ENCODE assay signal across 8 cellular contexts in genomic region chr16:48608452-48608851, GRCh38. TPM values are rescaled to one million over a fixed set of nuclear protein-coding genes. Genes with fewer than 3 reads are reported as not detected.
DNase-seq lines count a peak whose midpoint lies in the region; ATAC-seq and TF ChIP-seq lines count a peak whose summit lies in the region.

No MANE protein-coding gene starts in this region.

- H3F3A ChIP-seq in GM23338 (replicated peaks; ENCODE audit: low read depth) (no peaks in the 10 kb centered on the region; the same call in 1 of the 2 replicates), PC-9 (ENCODE audit: insufficient read depth, low read depth) (peaks cover 30% of the 10 kb centered on the region)

- H3K79me2 ChIP-seq in GM23338 (replicated peaks; ENCODE audit: insufficient read depth) (peaks cover 60% of the 10 kb centered on the region), PC-9 (ENCODE audit: low read depth) (peaks cover 63% of the 10 kb centered on the region)

- TF ChIP-seq CTCF in GM06990 (IDR thresholded peaks at IDR 0.05; ENCODE audit: insufficient read depth, low read length, poor library complexity, severe bottlenecking) (no peak), GM23338 (conservative IDR thresholded peaks at IDR 0.05; ENCODE audit: low read depth in 2 of 2) (no peak), PC-9 (conservative IDR thresholded peaks at IDR 0.05) (no peak), esophagus muscularis mucosa (IDR thresholded peaks at IDR 0.05) (no peak)

- H3K9me3 ChIP-seq in PC-9 (ENCODE audit: insufficient read depth, low read depth), result no peaks in the 10 kb centered on the region
- no peaks in the 10 kb centered on the region for H3K9me3 ChIP-seq in esophagus muscularis mucosa
- no peaks in the 10 kb centered on the region for H3K9me3 ChIP-seq in skeletal muscle tissue (ENCODE audit: control insufficient read depth in 3 of 3, low read length in 3 of 3)

- H2AFZ ChIP-seq in GM23338 (no peak overlapping the region), PC-9 (no peak overlapping the region)

- H3K27me3 Mint-ChIP-seq in GM23338 (ENCODE audit: insufficient read depth, low read depth, poor library complexity), result peaks cover 7% of the 10 kb centered on the region

- peak overlapping the region; percentile 77; the same call in 1 of the 2 replicates for H3K27ac Mint-ChIP-seq in GM23338

- no peaks in the 10 kb centered on the region; the same call in 1 of the 2 replicates for H3K36me3 ChIP-seq in GM06990 (ENCODE audit: control insufficient read depth, insufficient read depth, low read length)
- H3K36me3 ChIP-seq in GM23338 (ENCODE audit: insufficient read depth), result no peaks in the 10 kb centered on the region
- no peaks in the 10 kb centered on the region for H3K36me3 ChIP-seq in PC-9 (ENCODE audit: low read depth)
- no peaks in the 10 kb centered on the region for H3K36me3 ChIP-seq in esophagus muscularis mucosa
- H3K36me3 ChIP-seq in skeletal muscle tissue (ENCODE audit: control insufficient read depth in 3 of 3, insufficient read depth in 3 of 3, low read length in 3 of 3), result no peaks in the 10 kb centered on the region

- peaks cover 3% of the 10 kb centered on the region; the same call in 2 of the 3 replicates for H3K9me3 Mint-ChIP-seq in GM23338

- peaks cover 38% of the 10 kb centered on the region for H3K4me1 Mint-ChIP-seq in GM23338

- no TSS peak for BruUV-seq in PC-9 (replicated peaks; lab: Mats Ljungman, UMichigan)

- peaks cover 52% of the 10 kb centered on the region for H3K4me1 ChIP-seq in GM23338 (ENCODE audit: insufficient read depth)
- peaks cover 42% of the 10 kb centered on the region for H3K4me1 ChIP-seq in PC-9 (replicated peaks; ENCODE audit: insufficient read depth)
- H3K4me1 ChIP-seq in esophagus muscularis mucosa, result peaks cover 63 to 78% (median 68%) of the 10 kb centered on the region in 4 donors
- H3K4me1 ChIP-seq in skeletal muscle tissue (ENCODE audit: control insufficient read depth in 3 of 3, insufficient read depth in 3 of 3, low read length in 3 of 3), result peaks cover 41 to 59% (median 55%) of the 10 kb centered on the region in 3 donors

- H3K27me3 ChIP-seq in GM06990 (replicated peaks; ENCODE audit: control insufficient read depth, insufficient read depth, low read length) (no peaks in the 10 kb centered on the region), GM23338 (ENCODE audit: insufficient read depth) (no peaks in the 10 kb centered on the region), PC-9 (ENCODE audit: insufficient read depth, low read depth) (no peaks in the 10 kb centered on the region), esophagus muscularis mucosa (no peaks in the 10 kb centered on the region), skeletal muscle tissue (ENCODE audit: control insufficient read depth in 3 of 3, insufficient read depth in 3 of 3, low read length in 3 of 3) (no peaks in the 10 kb centered on the region)

- TF ChIP-seq POLR2A in esophagus muscularis mucosa (IDR thresholded peaks at IDR 0.05; ENCODE audit: low read depth), result no peak

- H3K9me2 ChIP-seq in GM23338 (ENCODE audit: insufficient read depth) (no peaks in the 10 kb centered on the region), PC-9 (ENCODE audit: insufficient read depth) (0 out of 2 replicates have a peak, but pooled peaks cover 3% of the 10 kb centered on the region)

- intact Hi-C loops in PC-9 (cut with micrococcal nuclease; ENCODE audit: unreplicated experiment), result loop anchor here (5.0 kb wide), 1 partner anchor 241 kb away; no protein-coding TSS in a partner anchor
- intact Hi-C loops in esophagus muscularis mucosa (cut with DNase I), result loop anchor here (10.0 kb wide), 1 partner anchor 54 kb away; no protein-coding TSS in a partner anchor

- H3K9ac ChIP-seq in skeletal muscle tissue (ENCODE audit: low read depth in 1 of 3, low read length in 3 of 3), result no peak overlapping the region

- peak overlapping the region; percentile 89 for H3K4me2 ChIP-seq in GM23338
- H3K4me2 ChIP-seq in PC-9, result peak overlapping the region; percentile 88

- CTCF ChIA-PET in PC-9 (lab: Charles Lee), result no interaction called here

- peaks cover 54% of the 10 kb centered on the region for H4K20me1 ChIP-seq in GM23338 (replicated peaks; ENCODE audit: insufficient read depth)
- peaks cover 36% of the 10 kb centered on the region for H4K20me1 ChIP-seq in PC-9 (ENCODE audit: insufficient read depth)

- H3K4me3 ChIP-seq in GM06990 (replicated peaks; ENCODE audit: low read depth, low read length) (peak overlapping the region; percentile 98), GM23338 (peak overlapping the region; percentile 90), PC-9 (peak overlapping the region; percentile 74), esophagus muscularis mucosa (peak overlapping the region; percentile 78 to 98 (median 90)), skeletal muscle tissue (ENCODE audit: low read length in 3 of 3) (peak overlapping the region in 2 of 3 donors; percentile 97 to 99)

- 63% methylated on average over 3 of the region's 3 CpGs for WGBS in esophagus muscularis mucosa

- H3K27ac ChIP-seq in GM23338 (ENCODE audit: low read depth) (0 out of 2 replicates have a peak overlapping the region, but pooled peaks have one; percentile 5), PC-9 (peak overlapping the region; percentile 99), esophagus muscularis mucosa (replicated peaks in 1 of 4) (peak overlapping the region in 3 of 4 donors; percentile 88 to 95 (median 93)), skeletal muscle tissue (ENCODE audit: low read depth, low read length) (no peak overlapping the region)

- POLR2A ChIA-PET in PC-9 (lab: Charles Lee; ENCODE audit: unreplicated experiment), result interaction anchor here (0.6 kb wide), 1 partner anchor 214 kb away, joined by 4 read pairs; no protein-coding TSS in a partner anchor

- H3K4me3 Mint-ChIP-seq in GM23338, result no peak overlapping the region; the same call in 1 of the 3 replicates

- ATAC-seq in GM23338, result no peak

- no peak for TF ChIP-seq EP300 in esophagus muscularis mucosa (IDR thresholded peaks at IDR 0.05)

- peak; percentile 66 for DNase-seq in GM06990 (ENCODE audit: extremely low read depth, insufficient read length)
- no peak for DNase-seq in GM23338 (ENCODE audit: low spot score)
- DNase-seq in PC-9, result peak in 1 of 2 experiments; percentile 76
- DNase-seq in esophagus muscularis mucosa (ENCODE audit: extremely low spot score), result no peak
- no peak for DNase-seq in putamen (ENCODE audit: low spot score)
- no peak for DNase-seq in DMS79 (lab: John Stamatoyannopoulos, UW)
- DNase-seq in hypothalamus (lab: John Stamatoyannopoulos, UW), result no peak

- H3K36me3 Mint-ChIP-seq in GM23338 (ENCODE audit: low read depth), result peaks cover 10% of the 10 kb centered on the region

TF ChIP-seq in GM23338, 12 proteins besides CTCF, POLR2A, EP300 and RAD21 (continues in another document):
- TF ChIP-seq NANOG (IDR thresholded peaks at IDR 0.05; ENCODE audit: borderline replicate concordance) (no peak), STAT1 (IDR thresholded peaks at IDR 0.05; ENCODE audit: unreplicated experiment) (no peak), ZNF114 (CRISPR knock-in tag; IDR thresholded peaks at IDR 0.05) (no peak), ETS1 (IDR thresholded peaks at IDR 0.05) (no peak), JUNB (IDR thresholded peaks at IDR 0.05; ENCODE audit: unreplicated experiment) (no peak), EZH2phosphoT487 (IDR thresholded peaks at IDR 0.05; ENCODE audit: unreplicated experiment) (no peak), EZH2 (IDR thresholded peaks at IDR 0.05; ENCODE audit: low read depth, unreplicated experiment) (no peak), ZNF331 (CRISPR knock-in tag; IDR thresholded peaks at IDR 0.05; ENCODE audit: low read depth) (no peak), CREB1 (CRISPR knock-in tag; IDR thresholded peaks at IDR 0.05; ENCODE audit: low read depth) (no peak), POLR2AphosphoS5 (IDR thresholded peaks at IDR 0.05; ENCODE audit: low read depth) (no peak)
- TF ChIP-seq, protein P1, sequence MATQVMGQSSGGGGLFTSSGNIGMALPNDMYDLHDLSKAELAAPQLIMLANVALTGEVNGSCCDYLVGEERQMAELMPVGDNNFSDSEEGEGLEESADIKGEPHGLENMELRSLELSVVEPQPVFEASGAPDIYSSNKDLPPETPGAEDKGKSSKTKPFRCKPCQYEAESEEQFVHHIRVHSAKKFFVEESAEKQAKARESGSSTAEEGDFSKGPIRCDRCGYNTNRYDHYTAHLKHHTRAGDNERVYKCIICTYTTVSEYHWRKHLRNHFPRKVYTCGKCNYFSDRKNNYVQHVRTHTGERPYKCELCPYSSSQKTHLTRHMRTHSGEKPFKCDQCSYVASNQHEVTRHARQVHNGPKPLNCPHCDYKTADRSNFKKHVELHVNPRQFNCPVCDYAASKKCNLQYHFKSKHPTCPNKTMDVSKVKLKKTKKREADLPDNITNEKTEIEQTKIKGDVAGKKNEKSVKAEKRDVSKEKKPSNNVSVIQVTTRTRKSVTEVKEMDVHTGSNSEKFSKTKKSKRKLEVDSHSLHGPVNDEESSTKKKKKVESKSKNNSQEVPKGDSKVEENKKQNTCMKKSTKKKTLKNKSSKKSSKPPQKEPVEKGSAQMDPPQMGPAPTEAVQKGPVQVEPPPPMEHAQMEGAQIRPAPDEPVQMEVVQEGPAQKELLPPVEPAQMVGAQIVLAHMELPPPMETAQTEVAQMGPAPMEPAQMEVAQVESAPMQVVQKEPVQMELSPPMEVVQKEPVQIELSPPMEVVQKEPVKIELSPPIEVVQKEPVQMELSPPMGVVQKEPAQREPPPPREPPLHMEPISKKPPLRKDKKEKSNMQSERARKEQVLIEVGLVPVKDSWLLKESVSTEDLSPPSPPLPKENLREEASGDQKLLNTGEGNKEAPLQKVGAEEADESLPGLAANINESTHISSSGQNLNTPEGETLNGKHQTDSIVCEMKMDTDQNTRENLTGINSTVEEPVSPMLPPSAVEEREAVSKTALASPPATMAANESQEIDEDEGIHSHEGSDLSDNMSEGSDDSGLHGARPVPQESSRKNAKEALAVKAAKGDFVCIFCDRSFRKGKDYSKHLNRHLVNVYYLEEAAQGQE (IDR thresholded peaks at IDR 0.05; ENCODE audit: unreplicated experiment), result no peak

RNA-seq across cellular contexts. Expression of gene N4BP1, which starts 1.5 kb away (rescaled TPM):
- total RNA-seq in GM23338 (2014; rRNA removed; shearing (Covaris generic)), result 25.7 and 27.3 TPM in 2 replicates
- polyA plus RNA-seq in GM23338 (2016; fragmentation: Nextera tagmentation; extraction: Ambion mirVana), result 14.6 and 16.4 TPM in 2 replicates
- total RNA-seq in PC-9 (2021) (21.6 and 23.8 TPM in 2 replicates), esophagus muscularis mucosa (10 to 100 TPM; 18.3 to 25.9 (median 20.0) TPM), skeletal muscle tissue (22.4 TPM)
